22 cellular contexts compared by ENCODE assay signal in the genomic region with DNA sequence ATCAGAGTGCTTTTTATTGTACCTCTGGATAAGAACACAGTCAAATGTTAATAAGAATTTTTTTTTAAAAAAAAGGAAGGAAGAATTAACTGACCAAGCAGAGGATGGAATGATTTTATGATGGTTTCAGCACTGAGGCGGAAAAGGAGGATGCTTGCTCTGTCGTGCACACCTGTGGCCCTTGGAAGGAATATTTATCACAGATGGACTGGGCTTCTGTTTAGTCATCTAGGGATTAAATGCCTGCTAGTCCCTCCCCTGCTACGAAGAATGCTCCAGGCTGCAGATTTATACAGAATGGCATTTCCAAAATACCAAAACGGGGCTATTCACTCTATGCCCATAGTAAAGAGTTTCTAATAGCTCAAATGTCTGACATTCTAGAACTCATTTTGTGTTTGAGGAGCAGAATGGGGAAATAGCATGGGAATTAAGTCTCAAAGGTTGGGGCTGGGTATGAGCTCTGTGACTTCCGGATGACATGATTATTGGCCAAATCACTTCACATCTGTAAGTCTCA.
"Had no signal": no experiment of that assay in that cellular context is flagged by ENCODE, and none has a peak within 500 bp of the region (broad histone marks: within the 10 kb centered on the region; RNA-seq: fewer than 3 reads in every experiment).

No MANE protein-coding gene starts in this region.

- ATAC-seq: activated CD8-positive, alpha-beta T cell treated with anti-CD3 and anti-CD28 coated beads for 36 hours; activated naive CD8-positive, alpha-beta T cell treated with anti-CD3 and anti-CD28 coated beads, Interleukin-2, amount 50 U/mL, for 24 hours; body of pancreas; esophagus mucosa; foreskin keratinocyte; heart left ventricle; left lung; lower lobe of right lung; natural killer cell treated with Interleukin-12 subunit alpha and Interleukin-12 subunit beta and Interleukin-15 and Interleukin-18, amount 100 ng/mL, for 72 hours; right cardiac atrium; stimulated activated effector memory CD8-positive, alpha-beta T cell treated with anti-CD3 and anti-CD28 coated beads, Interleukin-12 subunit alpha, Interleukin-12 subunit beta, amount 100 ng/mL, for 72 hours; stimulated activated naive CD8-positive, alpha-beta T cell treated with anti-CD3 and anti-CD28 coated beads, Interleukin-15, amount 100 ng/mL, for 72 hours; WTC11 had no signal

- H3K4me3 ChIP-seq: body of pancreas, heart left ventricle, left lung, lower lobe of right lung, upper lobe of left lung had no signal

- H3K36me3 ChIP-seq: heart left ventricle, left lung, lower lobe of right lung, upper lobe of left lung had no signal

- H3K9me3 ChIP-seq: body of pancreas, lower lobe of right lung, upper lobe of left lung had no signal

- H3K4me1 ChIP-seq: body of pancreas, foreskin keratinocyte, heart left ventricle, left lung, lower lobe of right lung, upper lobe of left lung had no signal

- H3K27ac ChIP-seq: body of pancreas, foreskin keratinocyte, heart left ventricle, left lung, lower lobe of right lung, upper lobe of left lung had no signal

- DNase-seq: activated CD4-positive, alpha-beta T cell treated with anti-CD3 and anti-CD28 coated beads for 1 hour; activated CD4-positive, alpha-beta T cell treated with anti-CD3 and anti-CD28 coated beads, Interleukin-2, amount 50 U/mL, for 1 hour; activated CD8-positive, alpha-beta T cell treated with anti-CD3 and anti-CD28 coated beads for 36 hours; activated naive CD8-positive, alpha-beta T cell treated with anti-CD3 and anti-CD28 coated beads, Interleukin-2, amount 50 U/mL, for 24 hours; activated T-cell treated with anti-CD3 and anti-CD28 coated beads, Interleukin-2, amount 50 U/mL, for 48 hours; body of pancreas; endodermal cell; heart left ventricle; left lung; lower lobe of right lung; mesenchymal stem cell; right cardiac atrium; stimulated activated CD4-positive, alpha-beta T cell treated with anti-CD3 and anti-CD28 coated beads, Interleukin-12 subunit alpha, Interleukin-12 subunit beta, amount 100 ng/mL, for 4 hours; stimulated activated CD4-positive, alpha-beta T cell treated with anti-CD3 and anti-CD28 coated beads, Interleukin-4, amount 100 ng/mL, for 1 hour; stimulated activated naive CD8-positive, alpha-beta T cell treated with anti-CD3 and anti-CD28 coated beads, Interleukin-15, amount 100 ng/mL, for 72 hours; T-helper 2 cell; upper lobe of left lung had no signal

- H3K27me3 ChIP-seq: body of pancreas, foreskin keratinocyte, heart left ventricle, left lung, upper lobe of left lung had no signal
